14 cellular contexts compared by ENCODE assay signal in the genomic region with DNA sequence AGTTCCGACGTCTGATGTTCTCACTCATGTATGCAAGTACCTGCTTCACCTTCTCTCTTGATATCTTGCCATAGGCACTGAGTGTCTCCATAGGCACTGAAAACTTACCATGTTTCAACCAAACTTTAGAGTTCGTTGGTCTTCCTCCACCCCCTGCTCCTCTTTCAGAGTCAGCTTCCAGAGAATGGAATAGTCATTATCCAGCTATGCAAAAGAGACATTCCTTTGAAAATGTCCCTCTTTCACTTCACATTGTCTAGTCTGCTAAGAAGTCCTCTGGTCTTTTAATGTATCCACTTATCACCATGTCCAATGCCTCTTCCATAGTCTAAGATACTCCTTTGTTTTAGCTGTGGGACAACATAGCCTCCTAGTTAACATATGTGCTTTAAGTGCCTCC.
"Had no signal": no experiment of that assay in that cellular context is flagged by ENCODE, and none has a peak within 500 bp of the region (broad histone marks: within the 10 kb centered on the region; RNA-seq: fewer than 3 reads in every experiment).

No MANE protein-coding gene starts in this region.

- DNase-seq: cortex of kidney; effector memory CD4-positive, alpha-beta T cell; heart left ventricle; hippocampal formation; left colon; left ventricle myocardium superior; naive thymus-derived CD8-positive, alpha-beta T cell; posterior cingulate gyrus; sigmoid colon; small intestine; stimulated activated CD4-positive, alpha-beta T cell treated with anti-CD3 and anti-CD28 coated beads, Interleukin-2, amount 100 ng/mL, for 48 hours; stimulated activated naive CD4-positive, alpha-beta T cell treated with Interleukin-2 at 50 U/mL for 16 hours had no signal

- H3K27ac ChIP-seq: heart left ventricle, neutrophil, right atrium auricular region, sigmoid colon had no signal

- H3K27me3 ChIP-seq: heart left ventricle, neutrophil, right atrium auricular region, sigmoid colon had no signal

- H3K4me1 ChIP-seq: heart left ventricle, right atrium auricular region, sigmoid colon had no signal

- H3K4me3 ChIP-seq: heart left ventricle, right atrium auricular region, sigmoid colon had no signal

- H3K9me3 ChIP-seq: heart left ventricle, neutrophil, right atrium auricular region, sigmoid colon had no signal

- ATAC-seq: heart left ventricle; left colon; left ventricle myocardium superior; naive thymus-derived CD8-positive, alpha-beta T cell had no signal

- H3K36me3 ChIP-seq: heart left ventricle, neutrophil, right atrium auricular region, sigmoid colon had no signal
